In genomic region chr3:183449391-183449790, GRCh38 we compare ENCODE assay signal across 1 cellular context.
TF ChIP-seq lines count a peak whose summit lies in the region.

No MANE protein-coding gene starts in this region.

TF ChIP-seq in H1, 55 proteins besides CTCF, POLR2A, EP300 and RAD21:
- TF ChIP-seq KDM4A (IDR thresholded peaks at IDR 0.05; ENCODE audit: low read depth, low read length, severe bottlenecking) (no peak), YY1 (IDR thresholded peaks at IDR 0.05; ENCODE audit: low read depth, low read length) (no peak), NANOG (IDR thresholded peaks at IDR 0.05; ENCODE audit: insufficient read depth, low read depth, low read length, poor library complexity, severe bottlenecking) (no peak), RXRA (IDR thresholded peaks at IDR 0.05; ENCODE audit: insufficient read depth, low read depth, low read length) (no peak), HDAC6 (IDR thresholded peaks at IDR 0.05; ENCODE audit: low read depth, low read length) (no peak), TAF1 (IDR thresholded peaks at IDR 0.05; ENCODE audit: low read depth, low read length) (no peak), TCF12 (IDR thresholded peaks at IDR 0.05; ENCODE audit: low read depth, low read length) (no peak)
TF ChIP-seq in H1: peak in this region for 0.
